In genomic region chr1:17438176-17438976, GRCh38 we compare ENCODE assay signal across 1 cellular context.
A peak's percentile ranks its signal among the peaks of the same experiment; 100 is the strongest.
TF ChIP-seq lines count a peak whose summit lies in the region.

No MANE protein-coding gene starts in this region.

TF ChIP-seq in GM12878, 131 proteins besides CTCF, POLR2A, EP300 and RAD21 (continued from another document):
- TF ChIP-seq TARDBP (IDR thresholded peaks at IDR 0.05; ENCODE audit: borderline replicate concordance) (0 out of 2 replicates have a peak, but pooled peaks have one; percentile 34), ZNF687 (IDR thresholded peaks at IDR 0.05) (0 out of 2 replicates have a peak, but pooled peaks have one; percentile 29), LARP7 (IDR thresholded peaks at IDR 0.05) (peak; percentile 77; the same call in 1 of the 2 replicates), MXI1 (IDR thresholded peaks at IDR 0.05; ENCODE audit: low read depth, low read length) (0 out of 2 replicates have a peak, but pooled peaks have one; percentile 59), CREM (IDR thresholded peaks at IDR 0.05; ENCODE audit: low read depth) (peak; percentile 49), SMC3 (IDR thresholded peaks at IDR 0.05; ENCODE audit: borderline replicate concordance, low read length) (no peak), BHLHE40 (IDR thresholded peaks at IDR 0.05; ENCODE audit: borderline replicate concordance in 1 of 2, low read depth in 2 of 2, low read length in 1 of 2) (peak; percentile 34 to 39; a peak in 2 of 4 replicates), CREB1 (IDR thresholded peaks at IDR 0.05; ENCODE audit: low read depth) (peak; percentile 64)
